ENCODE assay signal across 1 cellular context in the genomic region with DNA sequence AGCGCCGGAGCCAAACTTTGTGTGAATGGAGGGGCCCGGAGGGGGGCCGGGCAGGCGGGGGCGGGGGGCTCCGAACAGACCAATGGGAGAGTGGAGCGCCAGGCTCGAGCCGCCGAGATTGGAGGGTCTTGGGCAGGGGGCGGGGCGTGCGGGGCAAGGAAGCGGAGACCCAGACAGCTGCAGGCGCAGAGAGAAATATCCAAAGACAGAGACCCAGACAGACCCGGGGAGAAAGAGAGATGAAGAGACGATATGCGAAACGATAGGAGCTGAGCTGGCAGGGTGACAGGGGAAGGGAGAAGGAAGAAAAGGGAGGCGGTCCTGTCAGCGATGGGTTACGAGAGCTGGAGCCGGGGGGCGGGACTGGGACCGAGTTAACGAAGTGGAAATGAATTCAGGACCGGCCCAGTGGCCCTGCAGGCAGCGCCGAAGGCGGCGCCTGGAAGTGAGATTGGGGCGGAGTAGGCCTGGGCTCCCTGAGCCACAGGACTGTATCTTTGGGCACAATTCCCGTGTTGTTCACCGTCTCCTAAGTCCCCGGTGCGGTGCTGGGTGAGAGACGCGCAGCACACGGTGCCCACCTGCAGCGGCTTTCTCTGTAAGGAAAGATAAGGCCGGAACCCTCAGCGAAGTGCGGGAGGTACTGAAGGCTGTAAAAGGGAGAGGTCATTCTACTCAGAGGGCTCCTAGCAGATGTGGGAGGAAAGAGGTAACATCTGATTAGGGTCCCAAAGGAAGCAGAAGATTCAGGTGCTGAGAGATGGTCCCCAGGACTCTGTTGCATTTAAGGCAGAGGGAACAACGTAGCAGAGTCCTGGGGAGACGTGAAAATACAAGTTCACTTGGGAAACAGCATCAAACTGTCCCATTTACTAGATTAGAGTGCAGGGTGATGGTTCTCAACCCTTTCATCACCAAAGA.
TF ChIP-seq lines count a peak whose summit lies in the region.

No MANE protein-coding gene starts in this region.

TF ChIP-seq in K562, 482 proteins besides CTCF, POLR2A, EP300 and RAD21:
- TF ChIP-seq RBM17 (IDR thresholded peaks at IDR 0.05; ENCODE audit: borderline replicate concordance, low read depth, low read length) (no peak), CBFA2T3 (IDR thresholded peaks at IDR 0.05) (peak; percentile 39; the same call in 1 of the 2 replicates), CBFA2T2 (conservative IDR thresholded peaks at IDR 0.05) (peak; percentile 35), NFIC (IDR thresholded peaks at IDR 0.05) (peak; percentile 17; the same call in 1 of the 2 replicates), ZNF140 (CRISPR knock-in tag; IDR thresholded peaks at IDR 0.05) (no peak), SP1 (CRISPR knock-in tag; IDR thresholded peaks at IDR 0.05) (0 out of 2 replicates have a peak, but pooled peaks have one; percentile 22)
- TF ChIP-seq, protein P1, sequence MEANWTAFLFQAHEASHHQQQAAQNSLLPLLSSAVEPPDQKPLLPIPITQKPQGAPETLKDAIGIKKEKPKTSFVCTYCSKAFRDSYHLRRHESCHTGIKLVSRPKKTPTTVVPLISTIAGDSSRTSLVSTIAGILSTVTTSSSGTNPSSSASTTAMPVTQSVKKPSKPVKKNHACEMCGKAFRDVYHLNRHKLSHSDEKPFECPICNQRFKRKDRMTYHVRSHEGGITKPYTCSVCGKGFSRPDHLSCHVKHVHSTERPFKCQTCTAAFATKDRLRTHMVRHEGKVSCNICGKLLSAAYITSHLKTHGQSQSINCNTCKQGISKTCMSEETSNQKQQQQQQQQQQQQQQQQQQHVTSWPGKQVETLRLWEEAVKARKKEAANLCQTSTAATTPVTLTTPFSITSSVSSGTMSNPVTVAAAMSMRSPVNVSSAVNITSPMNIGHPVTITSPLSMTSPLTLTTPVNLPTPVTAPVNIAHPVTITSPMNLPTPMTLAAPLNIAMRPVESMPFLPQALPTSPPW (CRISPR knock-in tag; IDR thresholded peaks at IDR 0.05) = peak; percentile 69
- TF ChIP-seq, protein P2, sequence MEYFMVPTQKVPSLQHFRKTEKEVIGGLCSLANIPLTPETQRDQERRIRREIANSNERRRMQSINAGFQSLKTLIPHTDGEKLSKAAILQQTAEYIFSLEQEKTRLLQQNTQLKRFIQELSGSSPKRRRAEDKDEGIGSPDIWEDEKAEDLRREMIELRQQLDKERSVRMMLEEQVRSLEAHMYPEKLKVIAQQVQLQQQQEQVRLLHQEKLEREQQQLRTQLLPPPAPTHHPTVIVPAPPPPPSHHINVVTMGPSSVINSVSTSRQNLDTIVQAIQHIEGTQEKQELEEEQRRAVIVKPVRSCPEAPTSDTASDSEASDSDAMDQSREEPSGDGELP (CRISPR knock-in tag; IDR thresholded peaks at IDR 0.05; ENCODE audit: borderline replicate concordance) = peak; percentile 30; the same call in 1 of the 2 replicates
TF ChIP-seq in K562: peak in this region for 6.
